In the genomic region with DNA sequence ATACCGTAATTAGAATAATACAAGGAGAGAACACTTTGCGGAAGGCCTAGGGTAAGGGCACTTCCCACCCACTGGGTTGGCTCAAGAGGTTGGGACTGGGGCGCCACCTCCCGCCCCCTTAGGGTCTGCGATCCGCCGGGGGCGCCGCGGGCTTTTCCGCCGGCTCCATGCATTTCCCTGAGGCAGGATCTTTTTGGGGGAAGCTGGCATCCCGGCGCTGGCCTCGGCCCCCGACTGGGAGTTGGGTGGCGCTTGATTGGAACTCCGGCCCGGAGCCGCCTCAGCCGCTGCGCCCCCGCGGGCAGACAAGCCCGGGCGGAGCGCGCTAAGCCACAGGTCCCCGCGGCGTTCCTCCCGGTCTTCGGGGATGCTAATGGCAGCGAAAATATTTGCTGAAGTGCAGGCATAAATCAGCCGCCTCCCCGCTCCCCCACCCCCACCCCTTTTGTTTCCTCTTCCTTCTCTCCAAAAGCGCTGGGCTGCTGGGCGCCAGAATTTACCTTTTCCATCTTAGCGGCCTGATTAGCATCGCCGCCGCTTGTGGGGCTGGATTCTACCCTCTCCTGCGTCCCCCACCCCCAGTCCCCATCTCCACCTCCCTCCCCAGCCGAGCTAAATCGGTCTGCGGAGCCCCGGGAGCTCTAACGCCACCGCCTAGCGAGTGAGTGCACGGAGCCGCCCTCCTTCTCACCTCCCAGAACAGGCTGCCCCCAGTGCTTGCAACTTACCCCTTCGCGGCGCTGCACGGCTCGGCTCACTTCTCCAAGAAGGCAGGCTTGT, we compare ENCODE assay signal across 8 cellular contexts.
A peak's percentile ranks its signal among the peaks of the same experiment; 100 is the strongest.
DNase-seq lines count a peak whose midpoint lies in the region; ATAC-seq and TF ChIP-seq lines count a peak whose summit lies in the region.

No MANE protein-coding gene starts in this region.

- H3K4me3 Mint-ChIP-seq in nephron, result peak overlapping the region; percentile 96 to 98 (median 97)

- peak overlapping the region; percentile 57 to 90 (median 77) for H3K27ac Mint-ChIP-seq in nephron

- H3K36me3 Mint-ChIP-seq in nephron (ENCODE audit: low read depth), result no peaks in the 10 kb centered on the region

- peak overlapping the region; percentile 34 for H3K4me3 ChIP-seq in fibroblast of mammary gland (ENCODE audit: control insufficient read depth, low read depth, low read length)

- ATAC-seq in SK-N-SH treated with all-trans-retinoic acid at 6 μM for 48 hours (peak; percentile 30), GM21723 (IDR thresholded peaks at IDR 0.05; ENCODE audit: unreplicated experiment) (no peak), GM18502 (IDR thresholded peaks at IDR 0.05; ENCODE audit: poor library complexity, unreplicated experiment) (no peak)

- H3K4me1 Mint-ChIP-seq in nephron, result peaks cover 69% of the 10 kb centered on the region

- H3K9me3 Mint-ChIP-seq in nephron, result no peaks in the 10 kb centered on the region

- peaks cover 56% of the 10 kb centered on the region for H3K27me3 Mint-ChIP-seq in nephron (ENCODE audit: low read depth)

- TF ChIP-seq CTCF in fibroblast of mammary gland (conservative IDR thresholded peaks at IDR 0.05; ENCODE audit: control insufficient read depth, insufficient read depth, low read depth, low read length) (no peak), nephron (IDR thresholded peaks at IDR 0.05; ENCODE audit: unreplicated experiment in 3 of 3) (no peak)

- DNase-seq in NCI-H82 (lab: John Stamatoyannopoulos, UW) (peak; percentile 46), NCI-H82 treated with DMSO at 0.1 percent for 48 hours (lab: John Stamatoyannopoulos, UW; ENCODE audit: unreplicated experiment) (no peak), fibroblast of mammary gland (ENCODE audit: low read depth) (peak; percentile 19), OCI-M2 (lab: John Stamatoyannopoulos, UW; ENCODE audit: unreplicated experiment) (no peak)

TF ChIP-seq in SK-N-SH treated with all-trans-retinoic acid at 6 μM for 48 hours, 23 proteins besides CTCF, POLR2A, EP300 and RAD21:
- TF ChIP-seq ZNF8 (CRISPR knock-in tag; IDR thresholded peaks at IDR 0.05) (no peak), ZFP30 (CRISPR knock-in tag; IDR thresholded peaks at IDR 0.05) (no peak), TSHZ2 (CRISPR knock-in tag; IDR thresholded peaks at IDR 0.05) (no peak), ZFP3 (CRISPR knock-in tag; IDR thresholded peaks at IDR 0.05) (no peak), GLIS3 (CRISPR knock-in tag; IDR thresholded peaks at IDR 0.05) (no peak), BACH2 (CRISPR knock-in tag; IDR thresholded peaks at IDR 0.05; ENCODE audit: borderline replicate concordance) (no peak), POU6F1 (CRISPR knock-in tag; IDR thresholded peaks at IDR 0.05; ENCODE audit: borderline replicate concordance, low read depth) (no peak)
- TF ChIP-seq, protein P1, sequence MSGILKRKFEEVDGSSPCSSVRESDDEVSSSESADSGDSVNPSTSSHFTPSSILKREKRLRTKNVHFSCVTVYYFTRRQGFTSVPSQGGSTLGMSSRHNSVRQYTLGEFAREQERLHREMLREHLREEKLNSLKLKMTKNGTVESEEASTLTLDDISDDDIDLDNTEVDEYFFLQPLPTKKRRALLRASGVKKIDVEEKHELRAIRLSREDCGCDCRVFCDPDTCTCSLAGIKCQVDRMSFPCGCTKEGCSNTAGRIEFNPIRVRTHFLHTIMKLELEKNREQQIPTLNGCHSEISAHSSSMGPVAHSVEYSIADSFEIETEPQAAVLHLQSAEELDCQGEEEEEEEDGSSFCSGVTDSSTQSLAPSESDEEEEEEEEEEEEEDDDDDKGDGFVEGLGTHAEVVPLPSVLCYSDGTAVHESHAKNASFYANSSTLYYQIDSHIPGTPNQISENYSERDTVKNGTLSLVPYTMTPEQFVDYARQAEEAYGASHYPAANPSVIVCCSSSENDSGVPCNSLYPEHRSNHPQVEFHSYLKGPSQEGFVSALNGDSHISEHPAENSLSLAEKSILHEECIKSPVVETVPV (CRISPR knock-in tag; IDR thresholded peaks at IDR 0.05), result no peak
TF ChIP-seq in SK-N-SH treated with all-trans-retinoic acid at 6 μM for 48 hours: peak in this region for 0.

Comparison
In these comparisons a context has a peak if more than half of its experiments do, and no peak if none do; other contexts are left out.
1. DNase-seq: peak in NCI-H82 (single experiment) and fibroblast of mammary gland (single experiment); none in NCI-H82 treated with DMSO at 0.1 percent for 48 hours (single experiment) and OCI-M2 (single experiment).